In genomic region chrX:3919683-3920423, GRCh38 we compare ENCODE assay signal across 7 cellular contexts.
DNase-seq lines count a peak whose midpoint lies in the region; ATAC-seq lines count a peak whose summit lies in the region.
"Not testable (repeated sequence)": the region's sequence is repeated elsewhere in the genome, so short reads cannot be mapped to it uniquely, and the experiment has no call there.

No MANE protein-coding gene starts in this region.

- POLR2A ChIA-PET in T-cell (lab: Charles Lee): not testable (repeated sequence)

- H3K4me3 Mint-ChIP-seq in T-cell: not testable (repeated sequence)

- ATAC-seq in GM18907 (IDR thresholded peaks at IDR 0.05; ENCODE audit: unreplicated experiment): peak; percentile 57
- peak; percentile 40 for ATAC-seq in GM19467 (IDR thresholded peaks at IDR 0.05; ENCODE audit: unreplicated experiment)
- ATAC-seq in GM21786 (IDR thresholded peaks at IDR 0.05; ENCODE audit: unreplicated experiment): peak; percentile 34
- ATAC-seq in HG02885 (IDR thresholded peaks at IDR 0.05; ENCODE audit: poor library complexity, unreplicated experiment): peak; percentile 43
- peak; percentile 39 for ATAC-seq in HG03175 (IDR thresholded peaks at IDR 0.05; ENCODE audit: unreplicated experiment)
- ATAC-seq in T-cell (replicated peaks in 1 of 4): peak in 3 of 4 experiments; percentile 4 to 25 (median 21)
- peak; percentile 38 to 40 for ATAC-seq in left cardiac atrium

- H3K36me3 Mint-ChIP-seq in T-cell: not testable (repeated sequence)

- H3K9me3 Mint-ChIP-seq in T-cell: not testable (repeated sequence)

- CTCF ChIA-PET in T-cell (lab: Charles Lee): not testable (repeated sequence)

- intact Hi-C loops in left cardiac atrium (cut with DNase I): not testable (repeated sequence)

- not testable (repeated sequence) for H3K4me1 Mint-ChIP-seq in T-cell

- not testable (repeated sequence) for H3K27me3 Mint-ChIP-seq in T-cell

- DNase-seq in T-cell, left cardiac atrium: not testable (repeated sequence)

- H3K27ac Mint-ChIP-seq in T-cell: not testable (repeated sequence)
